ENCODE assay signal across 1 cellular context in the genomic region with DNA sequence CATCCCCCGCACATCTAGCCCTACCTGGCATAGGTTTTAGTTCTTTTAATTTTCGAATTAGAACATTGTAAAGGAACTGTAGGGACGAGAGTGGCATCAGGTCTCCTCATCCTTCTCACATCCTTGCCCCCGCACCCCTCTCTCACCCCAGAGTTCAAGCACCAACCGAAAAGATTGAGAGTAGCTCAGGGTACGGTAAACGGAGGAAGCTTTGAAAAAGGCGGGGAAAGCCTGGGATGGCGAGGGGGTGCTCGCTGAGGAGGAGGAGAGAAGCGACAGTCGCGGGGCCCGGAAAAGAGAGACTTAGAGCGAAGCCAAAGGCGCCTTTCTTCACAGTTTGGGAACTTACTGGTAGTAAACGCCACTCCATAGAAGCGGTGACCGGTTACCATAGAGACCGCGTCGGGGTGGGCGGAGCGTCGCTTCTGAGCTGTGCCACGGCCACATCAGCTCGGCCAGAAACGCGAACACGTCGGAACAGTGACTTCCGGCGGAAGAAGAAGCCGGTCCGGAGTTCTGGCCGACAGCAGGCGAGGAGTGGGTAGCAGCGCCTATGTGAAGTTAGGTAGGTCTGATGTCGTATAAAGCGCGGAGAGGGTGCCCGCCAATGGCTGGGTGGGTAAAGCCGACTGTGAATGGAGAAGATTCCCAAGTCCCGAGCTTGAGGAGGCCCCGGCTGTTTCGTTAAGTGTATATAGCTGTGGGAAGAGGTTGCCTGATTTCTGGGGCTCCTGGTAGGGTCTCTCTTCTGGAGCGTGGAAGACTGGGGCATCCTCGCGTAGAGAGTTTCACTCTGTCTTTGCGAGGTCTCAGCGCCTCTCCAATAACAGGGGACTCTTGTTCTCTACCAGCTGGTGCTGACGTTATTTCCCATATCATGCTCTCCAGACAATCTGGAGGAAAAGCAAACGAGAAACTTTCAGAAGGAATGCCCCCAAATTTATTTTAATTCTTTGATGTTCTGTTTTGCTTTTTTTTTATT.
TF ChIP-seq lines count a peak whose summit lies in the region.

A gene with protein sequence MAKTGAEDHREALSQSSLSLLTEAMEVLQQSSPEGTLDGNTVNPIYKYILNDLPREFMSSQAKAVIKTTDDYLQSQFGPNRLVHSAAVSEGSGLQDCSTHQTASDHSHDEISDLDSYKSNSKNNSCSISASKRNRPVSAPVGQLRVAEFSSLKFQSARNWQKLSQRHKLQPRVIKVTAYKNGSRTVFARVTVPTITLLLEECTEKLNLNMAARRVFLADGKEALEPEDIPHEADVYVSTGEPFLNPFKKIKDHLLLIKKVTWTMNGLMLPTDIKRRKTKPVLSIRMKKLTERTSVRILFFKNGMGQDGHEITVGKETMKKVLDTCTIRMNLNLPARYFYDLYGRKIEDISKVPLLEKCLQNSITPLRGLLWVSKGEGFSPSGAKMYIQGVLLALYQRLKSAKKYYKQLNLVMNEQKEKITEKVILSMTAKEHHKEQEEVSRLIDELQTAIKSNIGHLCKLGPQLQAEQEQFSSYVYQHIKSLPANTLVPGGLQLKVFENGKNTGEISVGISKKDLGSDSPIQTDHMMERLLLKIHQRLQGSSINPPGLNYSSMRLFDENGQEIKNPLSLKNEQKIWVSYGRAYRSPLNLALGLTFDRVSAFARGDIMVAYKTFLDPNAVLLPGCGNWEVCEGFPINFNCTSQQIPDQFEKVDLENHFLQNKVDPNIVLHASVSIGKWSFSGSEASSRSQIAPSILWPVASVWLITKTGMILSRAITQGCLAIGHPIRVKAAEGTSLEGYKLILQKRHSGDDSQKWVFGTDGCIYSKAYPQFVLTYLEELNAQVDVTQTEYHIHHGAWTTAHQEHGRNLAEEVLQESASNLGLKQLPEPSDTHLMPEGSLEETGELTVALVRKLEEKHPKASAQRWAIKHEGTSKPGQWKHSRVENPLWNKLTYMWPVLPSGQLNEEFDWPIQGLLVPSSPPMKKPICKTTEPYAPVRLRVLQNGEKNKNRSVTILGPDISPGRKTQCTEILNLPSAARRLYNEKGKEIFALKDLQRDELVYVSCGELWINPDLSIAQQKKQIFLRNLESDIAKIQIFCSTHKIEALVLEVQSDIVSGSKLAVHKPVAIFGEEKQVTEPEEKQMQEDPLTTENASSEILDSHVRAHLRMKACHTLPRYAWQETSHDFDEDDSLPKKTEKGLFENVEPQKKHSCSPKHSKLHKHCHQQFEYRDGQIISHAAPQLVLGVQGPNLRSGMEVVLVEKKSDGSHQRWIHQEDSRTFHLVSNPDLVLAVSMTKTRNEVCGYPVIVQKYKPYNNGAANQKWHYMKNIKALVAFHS (N-terminal part only) (minus strand): TSS at position 392 of the 982 bp plus-strand sequence. CDS start 41,459 bp downstream, outside the sequence.
A gene with protein sequence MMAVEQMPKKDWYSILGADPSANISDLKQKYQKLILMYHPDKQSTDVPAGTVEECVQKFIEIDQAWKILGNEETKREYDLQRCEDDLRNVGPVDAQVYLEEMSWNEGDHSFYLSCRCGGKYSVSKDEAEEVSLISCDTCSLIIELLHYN (plus strand): TSS at position 513 of the 982 bp plus-strand sequence. CDS start 889 bp downstream, outside the sequence.

TF ChIP-seq in K562, 482 proteins besides CTCF, POLR2A, EP300 and RAD21 (continued from another document and continues in another):
- TF ChIP-seq, protein P1, sequence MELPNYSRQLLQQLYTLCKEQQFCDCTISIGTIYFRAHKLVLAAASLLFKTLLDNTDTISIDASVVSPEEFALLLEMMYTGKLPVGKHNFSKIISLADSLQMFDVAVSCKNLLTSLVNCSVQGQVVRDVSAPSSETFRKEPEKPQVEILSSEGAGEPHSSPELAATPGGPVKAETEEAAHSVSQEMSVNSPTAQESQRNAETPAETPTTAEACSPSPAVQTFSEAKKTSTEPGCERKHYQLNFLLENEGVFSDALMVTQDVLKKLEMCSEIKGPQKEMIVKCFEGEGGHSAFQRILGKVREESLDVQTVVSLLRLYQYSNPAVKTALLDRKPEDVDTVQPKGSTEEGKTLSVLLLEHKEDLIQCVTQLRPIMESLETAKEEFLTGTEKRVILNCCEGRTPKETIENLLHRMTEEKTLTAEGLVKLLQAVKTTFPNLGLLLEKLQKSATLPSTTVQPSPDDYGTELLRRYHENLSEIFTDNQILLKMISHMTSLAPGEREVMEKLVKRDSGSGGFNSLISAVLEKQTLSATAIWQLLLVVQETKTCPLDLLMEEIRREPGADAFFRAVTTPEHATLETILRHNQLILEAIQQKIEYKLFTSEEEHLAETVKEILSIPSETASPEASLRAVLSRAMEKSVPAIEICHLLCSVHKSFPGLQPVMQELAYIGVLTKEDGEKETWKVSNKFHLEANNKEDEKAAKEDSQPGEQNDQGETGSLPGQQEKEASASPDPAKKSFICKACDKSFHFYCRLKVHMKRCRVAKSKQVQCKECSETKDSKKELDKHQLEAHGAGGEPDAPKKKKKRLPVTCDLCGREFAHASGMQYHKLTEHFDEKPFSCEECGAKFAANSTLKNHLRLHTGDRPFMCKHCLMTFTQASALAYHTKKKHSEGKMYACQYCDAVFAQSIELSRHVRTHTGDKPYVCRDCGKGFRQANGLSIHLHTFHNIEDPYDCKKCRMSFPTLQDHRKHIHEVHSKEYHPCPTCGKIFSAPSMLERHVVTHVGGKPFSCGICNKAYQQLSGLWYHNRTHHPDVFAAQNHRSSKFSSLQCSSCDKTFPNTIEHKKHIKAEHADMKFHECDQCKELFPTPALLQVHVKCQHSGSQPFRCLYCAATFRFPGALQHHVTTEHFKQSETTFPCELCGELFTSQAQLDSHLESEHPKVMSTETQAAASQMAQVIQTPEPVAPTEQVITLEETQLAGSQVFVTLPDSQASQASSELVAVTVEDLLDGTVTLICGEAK (IDR thresholded peaks at IDR 0.05) = peak; percentile 99
- TF ChIP-seq, protein P1 (CRISPR knock-in tag; IDR thresholded peaks at IDR 0.05) = no peak
- TF ChIP-seq, protein P2, sequence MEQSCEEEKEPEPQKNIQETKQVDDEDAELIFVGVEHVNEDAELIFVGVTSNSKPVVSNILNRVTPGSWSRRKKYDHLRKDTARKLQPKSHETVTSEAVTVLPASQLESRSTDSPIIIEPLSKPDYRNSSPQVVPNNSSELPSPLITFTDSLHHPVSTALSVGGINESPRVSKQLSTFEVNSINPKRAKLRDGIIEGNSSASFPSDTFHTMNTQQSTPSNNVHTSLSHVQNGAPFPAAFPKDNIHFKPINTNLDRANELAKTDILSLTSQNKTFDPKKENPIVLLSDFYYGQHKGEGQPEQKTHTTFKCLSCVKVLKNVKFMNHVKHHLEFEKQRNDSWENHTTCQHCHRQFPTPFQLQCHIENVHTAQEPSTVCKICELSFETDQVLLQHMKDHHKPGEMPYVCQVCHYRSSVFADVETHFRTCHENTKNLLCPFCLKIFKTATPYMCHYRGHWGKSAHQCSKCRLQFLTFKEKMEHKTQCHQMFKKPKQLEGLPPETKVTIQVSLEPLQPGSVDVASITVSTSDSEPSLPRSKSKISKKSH (CRISPR knock-in tag; IDR thresholded peaks at IDR 0.05) = no peak
- TF ChIP-seq STAG1 (CRISPR knock-in tag; IDR thresholded peaks at IDR 0.05; ENCODE audit: borderline replicate concordance) (no peak), TRIM24 (IDR thresholded peaks at IDR 0.05) (peak in 1 of 2 experiments; percentile 97; a peak in 2 of 4 replicates), TOE1 (IDR thresholded peaks at IDR 0.05; ENCODE audit: borderline replicate concordance) (peak; percentile 75; the same call in 1 of the 2 replicates), TOE1 (CRISPR knock-in tag; IDR thresholded peaks at IDR 0.05; ENCODE audit: borderline replicate concordance, low read depth) (no peak), KDM2B (CRISPR knock-in tag; IDR thresholded peaks at IDR 0.05) (no peak), SRSF9 (IDR thresholded peaks at IDR 0.05; ENCODE audit: borderline replicate concordance, low read depth, low read length) (no peak), SLC30A9 (CRISPR knock-in tag; IDR thresholded peaks at IDR 0.05) (no peak), HDAC1 (IDR thresholded peaks at IDR 0.05) (peak in 1 of 2 experiments; percentile 64; a peak in 1 of 4 replicates), POLR2B (IDR thresholded peaks at IDR 0.05; ENCODE audit: low read depth, partially characterized antibody) (peak; percentile 85), MYC (IDR thresholded peaks at IDR 0.05; ENCODE audit: low read depth, low read length) (peak; percentile 64), MYC (CRISPR knock-in tag; IDR thresholded peaks at IDR 0.05; ENCODE audit: borderline replicate concordance, low read depth) (no peak), IRF2 (CRISPR knock-in tag; IDR thresholded peaks at IDR 0.05) (no peak)
- TF ChIP-seq, protein P3, sequence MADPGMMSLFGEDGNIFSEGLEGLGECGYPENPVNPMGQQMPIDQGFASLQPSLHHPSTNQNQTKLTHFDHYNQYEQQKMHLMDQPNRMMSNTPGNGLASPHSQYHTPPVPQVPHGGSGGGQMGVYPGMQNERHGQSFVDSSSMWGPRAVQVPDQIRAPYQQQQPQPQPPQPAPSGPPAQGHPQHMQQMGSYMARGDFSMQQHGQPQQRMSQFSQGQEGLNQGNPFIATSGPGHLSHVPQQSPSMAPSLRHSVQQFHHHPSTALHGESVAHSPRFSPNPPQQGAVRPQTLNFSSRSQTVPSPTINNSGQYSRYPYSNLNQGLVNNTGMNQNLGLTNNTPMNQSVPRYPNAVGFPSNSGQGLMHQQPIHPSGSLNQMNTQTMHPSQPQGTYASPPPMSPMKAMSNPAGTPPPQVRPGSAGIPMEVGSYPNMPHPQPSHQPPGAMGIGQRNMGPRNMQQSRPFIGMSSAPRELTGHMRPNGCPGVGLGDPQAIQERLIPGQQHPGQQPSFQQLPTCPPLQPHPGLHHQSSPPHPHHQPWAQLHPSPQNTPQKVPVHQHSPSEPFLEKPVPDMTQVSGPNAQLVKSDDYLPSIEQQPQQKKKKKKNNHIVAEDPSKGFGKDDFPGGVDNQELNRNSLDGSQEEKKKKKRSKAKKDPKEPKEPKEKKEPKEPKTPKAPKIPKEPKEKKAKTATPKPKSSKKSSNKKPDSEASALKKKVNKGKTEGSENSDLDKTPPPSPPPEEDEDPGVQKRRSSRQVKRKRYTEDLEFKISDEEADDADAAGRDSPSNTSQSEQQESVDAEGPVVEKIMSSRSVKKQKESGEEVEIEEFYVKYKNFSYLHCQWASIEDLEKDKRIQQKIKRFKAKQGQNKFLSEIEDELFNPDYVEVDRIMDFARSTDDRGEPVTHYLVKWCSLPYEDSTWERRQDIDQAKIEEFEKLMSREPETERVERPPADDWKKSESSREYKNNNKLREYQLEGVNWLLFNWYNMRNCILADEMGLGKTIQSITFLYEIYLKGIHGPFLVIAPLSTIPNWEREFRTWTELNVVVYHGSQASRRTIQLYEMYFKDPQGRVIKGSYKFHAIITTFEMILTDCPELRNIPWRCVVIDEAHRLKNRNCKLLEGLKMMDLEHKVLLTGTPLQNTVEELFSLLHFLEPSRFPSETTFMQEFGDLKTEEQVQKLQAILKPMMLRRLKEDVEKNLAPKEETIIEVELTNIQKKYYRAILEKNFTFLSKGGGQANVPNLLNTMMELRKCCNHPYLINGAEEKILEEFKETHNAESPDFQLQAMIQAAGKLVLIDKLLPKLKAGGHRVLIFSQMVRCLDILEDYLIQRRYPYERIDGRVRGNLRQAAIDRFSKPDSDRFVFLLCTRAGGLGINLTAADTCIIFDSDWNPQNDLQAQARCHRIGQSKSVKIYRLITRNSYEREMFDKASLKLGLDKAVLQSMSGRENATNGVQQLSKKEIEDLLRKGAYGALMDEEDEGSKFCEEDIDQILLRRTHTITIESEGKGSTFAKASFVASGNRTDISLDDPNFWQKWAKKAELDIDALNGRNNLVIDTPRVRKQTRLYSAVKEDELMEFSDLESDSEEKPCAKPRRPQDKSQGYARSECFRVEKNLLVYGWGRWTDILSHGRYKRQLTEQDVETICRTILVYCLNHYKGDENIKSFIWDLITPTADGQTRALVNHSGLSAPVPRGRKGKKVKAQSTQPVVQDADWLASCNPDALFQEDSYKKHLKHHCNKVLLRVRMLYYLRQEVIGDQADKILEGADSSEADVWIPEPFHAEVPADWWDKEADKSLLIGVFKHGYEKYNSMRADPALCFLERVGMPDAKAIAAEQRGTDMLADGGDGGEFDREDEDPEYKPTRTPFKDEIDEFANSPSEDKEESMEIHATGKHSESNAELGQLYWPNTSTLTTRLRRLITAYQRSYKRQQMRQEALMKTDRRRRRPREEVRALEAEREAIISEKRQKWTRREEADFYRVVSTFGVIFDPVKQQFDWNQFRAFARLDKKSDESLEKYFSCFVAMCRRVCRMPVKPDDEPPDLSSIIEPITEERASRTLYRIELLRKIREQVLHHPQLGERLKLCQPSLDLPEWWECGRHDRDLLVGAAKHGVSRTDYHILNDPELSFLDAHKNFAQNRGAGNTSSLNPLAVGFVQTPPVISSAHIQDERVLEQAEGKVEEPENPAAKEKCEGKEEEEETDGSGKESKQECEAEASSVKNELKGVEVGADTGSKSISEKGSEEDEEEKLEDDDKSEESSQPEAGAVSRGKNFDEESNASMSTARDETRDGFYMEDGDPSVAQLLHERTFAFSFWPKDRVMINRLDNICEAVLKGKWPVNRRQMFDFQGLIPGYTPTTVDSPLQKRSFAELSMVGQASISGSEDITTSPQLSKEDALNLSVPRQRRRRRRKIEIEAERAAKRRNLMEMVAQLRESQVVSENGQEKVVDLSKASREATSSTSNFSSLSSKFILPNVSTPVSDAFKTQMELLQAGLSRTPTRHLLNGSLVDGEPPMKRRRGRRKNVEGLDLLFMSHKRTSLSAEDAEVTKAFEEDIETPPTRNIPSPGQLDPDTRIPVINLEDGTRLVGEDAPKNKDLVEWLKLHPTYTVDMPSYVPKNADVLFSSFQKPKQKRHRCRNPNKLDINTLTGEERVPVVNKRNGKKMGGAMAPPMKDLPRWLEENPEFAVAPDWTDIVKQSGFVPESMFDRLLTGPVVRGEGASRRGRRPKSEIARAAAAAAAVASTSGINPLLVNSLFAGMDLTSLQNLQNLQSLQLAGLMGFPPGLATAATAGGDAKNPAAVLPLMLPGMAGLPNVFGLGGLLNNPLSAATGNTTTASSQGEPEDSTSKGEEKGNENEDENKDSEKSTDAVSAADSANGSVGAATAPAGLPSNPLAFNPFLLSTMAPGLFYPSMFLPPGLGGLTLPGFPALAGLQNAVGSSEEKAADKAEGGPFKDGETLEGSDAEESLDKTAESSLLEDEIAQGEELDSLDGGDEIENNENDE (IDR thresholded peaks at IDR 0.05; ENCODE audit: low read depth, low read length) = no peak
